In the genomic region with DNA sequence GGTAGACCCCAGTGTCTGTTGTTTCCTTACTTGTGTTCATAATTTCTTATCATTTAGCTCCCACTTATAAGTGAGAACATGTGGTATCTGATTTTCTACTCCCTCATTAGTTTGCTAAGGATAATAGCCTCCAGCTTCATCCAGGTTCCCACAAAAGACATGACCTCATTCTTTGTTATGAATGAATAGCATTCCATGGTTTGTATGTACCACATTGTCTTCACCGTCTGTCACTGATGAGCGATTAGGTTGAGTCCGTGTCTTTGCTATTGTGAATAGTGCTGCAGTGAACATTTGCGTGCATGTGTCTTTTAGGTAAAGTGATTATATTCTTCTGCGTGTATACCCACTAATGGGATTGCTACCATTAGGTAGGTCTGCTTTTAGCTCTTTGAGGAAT, we compare ENCODE assay signal across 18 cellular contexts.
A peak's percentile ranks its signal among the peaks of the same experiment; 100 is the strongest.
DNase-seq lines count a peak whose midpoint lies in the region; ATAC-seq, FAIRE-seq and TF ChIP-seq lines count a peak whose summit lies in the region.
"Had no signal": no experiment of that assay in that cellular context is flagged by ENCODE, and none has a peak within 500 bp of the region (broad histone marks: within the 10 kb centered on the region; RNA-seq: fewer than 3 reads in every experiment).

No MANE protein-coding gene starts in this region.

- H3K79me2 ChIP-seq in GM23338 (replicated peaks; ENCODE audit: insufficient read depth) (no peaks in the 10 kb centered on the region), neural progenitor cell (ENCODE audit: low read depth) (no peaks in the 10 kb centered on the region)
- H3K79me2 ChIP-seq: hepatocyte had no signal

- no peaks in the 10 kb centered on the region for H4K20me1 ChIP-seq in GM23338 (replicated peaks; ENCODE audit: insufficient read depth)
- H4K20me1 ChIP-seq in neural progenitor cell (ENCODE audit: low read depth), result no peaks in the 10 kb centered on the region

- no peaks in the 10 kb centered on the region for H3K36me3 Mint-ChIP-seq in GM23338 (ENCODE audit: low read depth)
- H3K36me3 Mint-ChIP-seq in neural progenitor cell, result no peaks in the 10 kb centered on the region
- H3K36me3 Mint-ChIP-seq in activated naive CD4-positive, alpha-beta T cell treated with anti-CD3 and anti-CD28 coated beads, Interleukin-2, amount 10 ng/mL, durations not matched to agents 7 days and 5 days, result no peaks in the 10 kb centered on the region
- H3K36me3 Mint-ChIP-seq: activated CD4-positive, alpha-beta memory T cell treated with anti-CD3 and anti-CD28 coated beads for 36 hours had no signal

- DNase-seq in GM23338 (ENCODE audit: low spot score) (no peak), NCI-H69 (lab: John Stamatoyannopoulos, UW) (peak; percentile 90), bronchial epithelial cell (ENCODE audit: low read depth) (peak; percentile 65), neural progenitor cell (ENCODE audit: low spot score) (peak; percentile 49), superior temporal gyrus (ENCODE audit: extremely low spot score) (no peak), upper lobe of left lung (no peak)
- DNase-seq in activated naive CD4-positive, alpha-beta T cell treated with anti-CD3 and anti-CD28 coated beads, Interleukin-2, amount 10 ng/mL, durations not matched to agents 7 days and 5 days, result no peak
- DNase-seq: activated B cell treated with CpG ODN at 0.5 μM for 24 hours; activated CD4-positive, alpha-beta memory T cell treated with anti-CD3 and anti-CD28 coated beads for 36 hours; activated naive CD8-positive, alpha-beta T cell treated with anti-CD3 and anti-CD28 coated beads, Interleukin-2, amount 50 U/mL, for 24 hours; GF-D8; KG1; NCI-H2029; stimulated activated CD4-positive, alpha-beta T cell treated with anti-CD3 and anti-CD28 coated beads, Interleukin-1b, Interleukin-23, amount 100 ng/mL, for 48 hours; T-helper 9 cell had no signal

- TF ChIP-seq CTCF in GM23338 (conservative IDR thresholded peaks at IDR 0.05; ENCODE audit: low read depth in 2 of 2), result no peak
- TF ChIP-seq CTCF in bronchial epithelial cell (IDR thresholded peaks at IDR 0.05; ENCODE audit: insufficient read depth, low read length, severe bottlenecking), result no peak
- no peak for TF ChIP-seq CTCF in neural progenitor cell (IDR thresholded peaks at IDR 0.05)
- TF ChIP-seq CTCF in upper lobe of left lung (IDR thresholded peaks at IDR 0.05), result no peak

- no peak overlapping the region for H3K27ac ChIP-seq in GM23338 (ENCODE audit: low read depth)
- H3K27ac ChIP-seq in neural progenitor cell, result no peak overlapping the region
- no peak overlapping the region for H3K27ac ChIP-seq in upper lobe of left lung
- H3K27ac ChIP-seq: hepatocyte, prostate gland had no signal

- H3K9me3 Mint-ChIP-seq in GM23338 (no peaks in the 10 kb centered on the region; the same call in 2 of the 3 replicates), neural progenitor cell (peaks cover 6% of the 10 kb centered on the region)
- peaks cover 8% of the 10 kb centered on the region for H3K9me3 Mint-ChIP-seq in activated naive CD4-positive, alpha-beta T cell treated with anti-CD3 and anti-CD28 coated beads, Interleukin-2, amount 10 ng/mL, durations not matched to agents 7 days and 5 days

- H3K27me3 Mint-ChIP-seq in GM23338 (ENCODE audit: insufficient read depth, low read depth, poor library complexity) (peaks cover 2% of the 10 kb centered on the region), neural progenitor cell (ENCODE audit: insufficient read depth, low read depth) (no peaks in the 10 kb centered on the region)
- H3K27me3 Mint-ChIP-seq in activated naive CD4-positive, alpha-beta T cell treated with anti-CD3 and anti-CD28 coated beads, Interleukin-2, amount 10 ng/mL, durations not matched to agents 7 days and 5 days, result no peaks in the 10 kb centered on the region
- H3K27me3 Mint-ChIP-seq: activated B cell treated with CpG ODN at 0.5 μM for 24 hours; activated CD4-positive, alpha-beta memory T cell treated with anti-CD3 and anti-CD28 coated beads for 36 hours; activated naive CD8-positive, alpha-beta T cell treated with anti-CD3 and anti-CD28 coated beads, Interleukin-2, amount 50 U/mL, for 24 hours had no signal

- H3K4me1 Mint-ChIP-seq in GM23338 (peaks cover 15% of the 10 kb centered on the region), neural progenitor cell (peaks cover 7% of the 10 kb centered on the region)
- no peaks in the 10 kb centered on the region for H3K4me1 Mint-ChIP-seq in activated naive CD4-positive, alpha-beta T cell treated with anti-CD3 and anti-CD28 coated beads, Interleukin-2, amount 10 ng/mL, durations not matched to agents 7 days and 5 days
- H3K4me1 Mint-ChIP-seq: activated B cell treated with CpG ODN at 0.5 μM for 24 hours; activated naive CD8-positive, alpha-beta T cell treated with anti-CD3 and anti-CD28 coated beads, Interleukin-2, amount 50 U/mL, for 24 hours had no signal

- H3F3A ChIP-seq in GM23338 (replicated peaks; ENCODE audit: low read depth), result no peaks in the 10 kb centered on the region
- no peaks in the 10 kb centered on the region for H3F3A ChIP-seq in neural progenitor cell (ENCODE audit: low read depth)

- peak overlapping the region; percentile 87; the same call in 1 of the 2 replicates for H3K27ac Mint-ChIP-seq in GM23338
- no peak overlapping the region for H3K27ac Mint-ChIP-seq in neural progenitor cell
- H3K27ac Mint-ChIP-seq in activated naive CD4-positive, alpha-beta T cell treated with anti-CD3 and anti-CD28 coated beads, Interleukin-2, amount 10 ng/mL, durations not matched to agents 7 days and 5 days, result no peak overlapping the region
- H3K27ac Mint-ChIP-seq: activated B cell treated with CpG ODN at 0.5 μM for 24 hours; activated CD4-positive, alpha-beta memory T cell treated with anti-CD3 and anti-CD28 coated beads for 36 hours; activated naive CD8-positive, alpha-beta T cell treated with anti-CD3 and anti-CD28 coated beads, Interleukin-2, amount 50 U/mL, for 24 hours had no signal

- H3K9ac ChIP-seq in neural progenitor cell, result no peak overlapping the region

- no peaks in the 10 kb centered on the region for H3K36me3 ChIP-seq in GM23338 (ENCODE audit: insufficient read depth)
- no peaks in the 10 kb centered on the region for H3K36me3 ChIP-seq in bronchial epithelial cell (ENCODE audit: control insufficient read depth, insufficient read depth, low read length)
- no peaks in the 10 kb centered on the region for H3K36me3 ChIP-seq in neural progenitor cell
- no peaks in the 10 kb centered on the region for H3K36me3 ChIP-seq in upper lobe of left lung
- H3K36me3 ChIP-seq: prostate gland had no signal

- no peak for FAIRE-seq in bronchial epithelial cell (lab: Jason Lieb, UNC)
- FAIRE-seq: HTR-8/SVneo had no signal

- H3K27me3 ChIP-seq in GM23338 (ENCODE audit: insufficient read depth) (no peaks in the 10 kb centered on the region), bronchial epithelial cell (ENCODE audit: control insufficient read depth, insufficient read depth, low read length) (no peaks in the 10 kb centered on the region), neural progenitor cell (no peaks in the 10 kb centered on the region), upper lobe of left lung (no peaks in the 10 kb centered on the region)
- H3K27me3 ChIP-seq: hepatocyte had no signal

- no peak for TF ChIP-seq POLR2A in upper lobe of left lung (IDR thresholded peaks at IDR 0.05)

- H2AFZ ChIP-seq in GM23338 (no peak overlapping the region), neural progenitor cell (replicated peaks) (no peak overlapping the region)
- H2AFZ ChIP-seq: hepatocyte had no signal

- ATAC-seq in GM23338 (no peak), upper lobe of left lung (ENCODE audit: low FRiP score in 2 of 2) (no peak)
- ATAC-seq: activated naive CD8-positive, alpha-beta T cell treated with anti-CD3 and anti-CD28 coated beads, Interleukin-2, amount 50 U/mL, for 24 hours had no signal

- H3K4me3 ChIP-seq in GM23338 (no peak overlapping the region), bronchial epithelial cell (ENCODE audit: low read depth, low read length) (no peak overlapping the region), neural progenitor cell (no peak overlapping the region), upper lobe of left lung (no peak overlapping the region)
- H3K4me3 ChIP-seq: hepatocyte, prostate gland had no signal

- TF ChIP-seq EP300 in upper lobe of left lung (IDR thresholded peaks at IDR 0.05), result no peak

- no peaks in the 10 kb centered on the region for H3K4me1 ChIP-seq in GM23338 (ENCODE audit: insufficient read depth)
- H3K4me1 ChIP-seq in neural progenitor cell, result peaks cover 5% of the 10 kb centered on the region
- H3K4me1 ChIP-seq in upper lobe of left lung, result no peaks in the 10 kb centered on the region
- H3K4me1 ChIP-seq: prostate gland had no signal

- H3K9me3 ChIP-seq in neural progenitor cell (ENCODE audit: low read depth) (no peaks in the 10 kb centered on the region), upper lobe of left lung (peaks cover 0 to 5% (median 0%) of the 10 kb centered on the region in 4 donors)
- H3K9me3 ChIP-seq: prostate gland had no signal

- H3K4me2 ChIP-seq in GM23338, result no peak overlapping the region
- H3K4me2 ChIP-seq in neural progenitor cell, result no peak overlapping the region
- H3K4me2 ChIP-seq: hepatocyte had no signal

- H3K4me3 Mint-ChIP-seq in GM23338, result no peak overlapping the region
- H3K4me3 Mint-ChIP-seq in neural progenitor cell, result no peak overlapping the region
- H3K4me3 Mint-ChIP-seq in activated naive CD4-positive, alpha-beta T cell treated with anti-CD3 and anti-CD28 coated beads, Interleukin-2, amount 10 ng/mL, durations not matched to agents 7 days and 5 days, result no peak overlapping the region
- H3K4me3 Mint-ChIP-seq: activated B cell treated with CpG ODN at 0.5 μM for 24 hours; activated CD4-positive, alpha-beta memory T cell treated with anti-CD3 and anti-CD28 coated beads for 36 hours; activated naive CD8-positive, alpha-beta T cell treated with anti-CD3 and anti-CD28 coated beads, Interleukin-2, amount 50 U/mL, for 24 hours had no signal

- CTCF ChIA-PET in activated naive CD4-positive, alpha-beta T cell treated with anti-CD3 and anti-CD28 coated beads, Interleukin-2, amount 10 ng/mL, durations not matched to agents 7 days and 5 days (lab: Charles Lee), result no interaction called here

- H3K9me2 ChIP-seq in GM23338 (ENCODE audit: insufficient read depth), result 0 out of 2 replicates have a peak, but pooled peaks cover 3% of the 10 kb centered on the region

- 84 to 91% methylated on average over 5 of the region's 5 CpGs for WGBS in upper lobe of left lung, 2 donors

TF ChIP-seq in GM23338, 12 proteins besides CTCF, POLR2A, EP300 and RAD21 (continues in another document):
- TF ChIP-seq ZNF331 (CRISPR knock-in tag; IDR thresholded peaks at IDR 0.05; ENCODE audit: low read depth) (no peak), ETS1 (IDR thresholded peaks at IDR 0.05) (no peak), ZNF114 (CRISPR knock-in tag; IDR thresholded peaks at IDR 0.05) (no peak), STAT1 (IDR thresholded peaks at IDR 0.05; ENCODE audit: unreplicated experiment) (no peak)

Comparison
In these comparisons a context has a peak if more than half of its experiments do, and no peak if none do; other contexts are left out.
1. DNase-seq: peak in NCI-H69 (single experiment), bronchial epithelial cell (single experiment) and neural progenitor cell (single experiment); none in GM23338 (single experiment), activated naive CD4-positive, alpha-beta T cell treated with anti-CD3 and anti-CD28 coated beads, Interleukin-2, amount 10 ng/mL, durations not matched to agents 7 days and 5 days (single experiment), superior temporal gyrus (single experiment) and upper lobe of left lung (0 of 2).